17 cellular contexts compared by ENCODE assay signal in genomic region chr22:19936513-19936912, GRCh38. TPM values are rescaled to one million over a fixed set of nuclear protein-coding genes. Genes with fewer than 3 reads are reported as not detected.
DNase-seq lines count a peak whose midpoint lies in the region; ATAC-seq and TF ChIP-seq lines count a peak whose summit lies in the region.
"Had no signal": no experiment of that assay in that cellular context is flagged by ENCODE, and none has a peak within 500 bp of the region (broad histone marks: within the 10 kb centered on the region; RNA-seq: fewer than 3 reads in every experiment).

No MANE protein-coding gene starts in this region.

- no peak for TF ChIP-seq CTCF in RWPE2 (IDR thresholded peaks at IDR 0.05; ENCODE audit: poor library complexity, severe bottlenecking)
- TF ChIP-seq CTCF in left lung (IDR thresholded peaks at IDR 0.05), result no peak
- no peak for TF ChIP-seq CTCF in upper lobe of right lung (IDR thresholded peaks at IDR 0.05)

- ATAC-seq in activated naive CD8-positive, alpha-beta T cell treated with anti-CD3 and anti-CD28 coated beads, Interleukin-2, amount 10 ng/mL, durations not matched to agents 7 days and 5 days (ENCODE audit: low read depth), result no peak
- no peak for ATAC-seq in activated naive CD8-positive, alpha-beta T cell treated with anti-CD3 and anti-CD28 coated beads, Interleukin-2, amount 50 U/mL, for 24 hours
- ATAC-seq in RWPE2 (ENCODE audit: low read depth) (no peak), left lung (peak; percentile 3), upper lobe of right lung (no peak), GM18517 (IDR thresholded peaks at IDR 0.05; ENCODE audit: unreplicated experiment) (no peak)
- ATAC-seq: GM12878 had no signal

- POLR2A ChIA-PET in activated naive CD8-positive, alpha-beta T cell treated with anti-CD3 and anti-CD28 coated beads, Interleukin-2, amount 10 ng/mL, durations not matched to agents 7 days and 5 days (lab: Charles Lee), result no interaction called here

- no peak overlapping the region for H3K4me3 ChIP-seq in RWPE2 (ENCODE audit: severe bottlenecking)
- no peak overlapping the region for H3K4me3 ChIP-seq in left lung
- no peak overlapping the region for H3K4me3 ChIP-seq in upper lobe of right lung
- H3K4me3 ChIP-seq: GM12878 had no signal

- intact Hi-C loops in left lung (cut with DNase I), result no loop called here
- intact Hi-C loops in upper lobe of right lung (cut with DNase I), result no loop called here

- DNase-seq in activated naive CD8-positive, alpha-beta T cell treated with anti-CD3 and anti-CD28 coated beads, Interleukin-2, amount 10 ng/mL, durations not matched to agents 7 days and 5 days, result no peak
- DNase-seq in activated naive CD8-positive, alpha-beta T cell treated with anti-CD3 and anti-CD28 coated beads, Interleukin-2, amount 50 U/mL, for 24 hours, result no peak
- DNase-seq in RWPE2 (ENCODE audit: low spot score) (peak; percentile 12), left lung (peak in 1 of 2 donors; percentile 0), upper lobe of right lung (no peak), NCI-H2196 (lab: John Stamatoyannopoulos, UW; ENCODE audit: unreplicated experiment) (no peak), HuH-7 (ENCODE audit: low spot score) (no peak)
- DNase-seq: 8988T; AML-193; Calu3; CD4-positive, CD25-positive, alpha-beta regulatory T cell; DMS 273 treated with DMSO at 0.1 percent for 48 hours; GOT3; H9 had no signal

- H3K9me3 ChIP-seq in RWPE2 (ENCODE audit: severe bottlenecking) (no peaks in the 10 kb centered on the region), left lung (peaks cover 0 to 10% of the 10 kb centered on the region in 2 donors), upper lobe of right lung (no peaks in the 10 kb centered on the region)

- H3K27me3 ChIP-seq in RWPE2 (ENCODE audit: insufficient read depth, poor library complexity, severe bottlenecking), result no peaks in the 10 kb centered on the region
- no peaks in the 10 kb centered on the region for H3K27me3 ChIP-seq in left lung
- H3K27me3 ChIP-seq in upper lobe of right lung, result no peaks in the 10 kb centered on the region
- H3K27me3 ChIP-seq: BLaER1 had no signal

- no peaks in the 10 kb centered on the region for H3K27me3 Mint-ChIP-seq in activated naive CD8-positive, alpha-beta T cell treated with anti-CD3 and anti-CD28 coated beads, Interleukin-2, amount 10 ng/mL, durations not matched to agents 7 days and 5 days
- H3K27me3 Mint-ChIP-seq in activated naive CD8-positive, alpha-beta T cell treated with anti-CD3 and anti-CD28 coated beads, Interleukin-2, amount 50 U/mL, for 24 hours, result no peaks in the 10 kb centered on the region
- H3K27me3 Mint-ChIP-seq: CD4-positive, CD25-positive, alpha-beta regulatory T cell had no signal

- 0 out of 2 replicates have a peak, but pooled peaks cover 4% of the 10 kb centered on the region for H3K36me3 ChIP-seq in RWPE2 (ENCODE audit: low read depth)
- no peaks in the 10 kb centered on the region for H3K36me3 ChIP-seq in left lung
- no peaks in the 10 kb centered on the region for H3K36me3 ChIP-seq in upper lobe of right lung

- peaks cover 10% of the 10 kb centered on the region for H3K9me3 Mint-ChIP-seq in activated naive CD8-positive, alpha-beta T cell treated with anti-CD3 and anti-CD28 coated beads, Interleukin-2, amount 10 ng/mL, durations not matched to agents 7 days and 5 days
- peaks cover 15% of the 10 kb centered on the region for H3K9me3 Mint-ChIP-seq in activated naive CD8-positive, alpha-beta T cell treated with anti-CD3 and anti-CD28 coated beads, Interleukin-2, amount 50 U/mL, for 24 hours

- H3K36me3 Mint-ChIP-seq in activated naive CD8-positive, alpha-beta T cell treated with anti-CD3 and anti-CD28 coated beads, Interleukin-2, amount 10 ng/mL, durations not matched to agents 7 days and 5 days, result peaks cover 18% of the 10 kb centered on the region
- peaks cover 25% of the 10 kb centered on the region for H3K36me3 Mint-ChIP-seq in activated naive CD8-positive, alpha-beta T cell treated with anti-CD3 and anti-CD28 coated beads, Interleukin-2, amount 50 U/mL, for 24 hours (ENCODE audit: low read depth)

- H3K4me1 ChIP-seq in RWPE2 (ENCODE audit: insufficient read depth, poor library complexity, severe bottlenecking) (no peaks in the 10 kb centered on the region), left lung (peaks cover 11 to 52% of the 10 kb centered on the region in 2 donors), upper lobe of right lung (peaks cover 33% of the 10 kb centered on the region)

- peak overlapping the region; percentile 40 for H3K27ac Mint-ChIP-seq in activated naive CD8-positive, alpha-beta T cell treated with anti-CD3 and anti-CD28 coated beads, Interleukin-2, amount 10 ng/mL, durations not matched to agents 7 days and 5 days
- H3K27ac Mint-ChIP-seq in activated naive CD8-positive, alpha-beta T cell treated with anti-CD3 and anti-CD28 coated beads, Interleukin-2, amount 50 U/mL, for 24 hours, result no peak overlapping the region
- H3K27ac Mint-ChIP-seq: CD4-positive, CD25-positive, alpha-beta regulatory T cell; H9 had no signal

- peaks cover 10% of the 10 kb centered on the region for H3K4me1 Mint-ChIP-seq in activated naive CD8-positive, alpha-beta T cell treated with anti-CD3 and anti-CD28 coated beads, Interleukin-2, amount 10 ng/mL, durations not matched to agents 7 days and 5 days
- H3K4me1 Mint-ChIP-seq in activated naive CD8-positive, alpha-beta T cell treated with anti-CD3 and anti-CD28 coated beads, Interleukin-2, amount 50 U/mL, for 24 hours, result peaks cover 9% of the 10 kb centered on the region

- H3K27ac ChIP-seq in RWPE2 (ENCODE audit: poor library complexity, severe bottlenecking), result no peak overlapping the region
- no peak overlapping the region for H3K27ac ChIP-seq in left lung
- peak overlapping the region; percentile 72 for H3K27ac ChIP-seq in upper lobe of right lung
- H3K27ac ChIP-seq: BLaER1 had no signal

- H3K4me3 Mint-ChIP-seq in activated naive CD8-positive, alpha-beta T cell treated with anti-CD3 and anti-CD28 coated beads, Interleukin-2, amount 10 ng/mL, durations not matched to agents 7 days and 5 days, result no peak overlapping the region
- no peak overlapping the region for H3K4me3 Mint-ChIP-seq in activated naive CD8-positive, alpha-beta T cell treated with anti-CD3 and anti-CD28 coated beads, Interleukin-2, amount 50 U/mL, for 24 hours
- H3K4me3 Mint-ChIP-seq: CD4-positive, CD25-positive, alpha-beta regulatory T cell; H9 had no signal

RNA-seq across cellular contexts. Expression of gene COMT, which starts 5.1 kb away (rescaled TPM):
- total RNA-seq in activated naive CD8-positive, alpha-beta T cell treated with anti-CD3 and anti-CD28 coated beads, Interleukin-2, amount 10 ng/mL, durations not matched to agents 7 days and 5 days, result 10 to 100 TPM; 68.6 to 70.0 TPM
- total RNA-seq in left lung (100 to 1,000 TPM; 191 to 249 TPM), upper lobe of right lung (175 TPM)

RNA-seq across cellular contexts. Expression of gene TXNRD2, which starts 5.1 kb away (rescaled TPM):
- total RNA-seq in activated naive CD8-positive, alpha-beta T cell treated with anti-CD3 and anti-CD28 coated beads, Interleukin-2, amount 10 ng/mL, durations not matched to agents 7 days and 5 days, result 10 to 100 TPM; 20.7 to 20.8 TPM
- total RNA-seq in left lung (10 to 100 TPM; 36.5 to 42.8 TPM), upper lobe of right lung (40.7 TPM)
